13 cellular contexts compared by ENCODE assay signal in genomic region chr18:79355433-79356335, GRCh38. TPM values are rescaled to one million over a fixed set of nuclear protein-coding genes. Genes with fewer than 3 reads are reported as not detected.
DNase-seq lines count a peak whose midpoint lies in the region; ATAC-seq and TF ChIP-seq lines count a peak whose summit lies in the region.
"Had no signal": no experiment of that assay in that cellular context is flagged by ENCODE, and none has a peak within 500 bp of the region (broad histone marks: within the 10 kb centered on the region; RNA-seq: fewer than 3 reads in every experiment).

No MANE protein-coding gene starts in this region.

- no peaks in the 10 kb centered on the region for H3K27me3 ChIP-seq in uterus

- no peaks in the 10 kb centered on the region for H3K9me3 ChIP-seq in uterus

- no peak overlapping the region for H3K27ac ChIP-seq in uterus
- H3K27ac ChIP-seq: epithelial cell of prostate had no signal

- ATAC-seq in GM18907 (IDR thresholded peaks at IDR 0.05; ENCODE audit: unreplicated experiment) (peak; percentile 42), GM21619 (IDR thresholded peaks at IDR 0.05; ENCODE audit: unreplicated experiment) (peak; percentile 36), HG03175 (IDR thresholded peaks at IDR 0.05; ENCODE audit: unreplicated experiment) (peak; percentile 28)
- no peak for ATAC-seq in naive thymus-derived CD8-positive, alpha-beta T cell
- ATAC-seq: GM23338 had no signal

- no peak for TF ChIP-seq CTCF in uterus (IDR thresholded peaks at IDR 0.05)

- peak overlapping the region in 1 of 10 donors; percentile 42 for H3K4me3 Mint-ChIP-seq in naive thymus-derived CD8-positive, alpha-beta T cell
- H3K4me3 Mint-ChIP-seq: activated T-cell treated with anti-CD3 and anti-CD28 coated beads, Interleukin-2, amount 50 U/mL, for 24 hours; CD8-positive, alpha-beta memory T cell; GM23338 had no signal

- H3K4me3 ChIP-seq in uterus = no peak overlapping the region
- H3K4me3 ChIP-seq: GM23338 had no signal

- peaks cover 0 to 57% (median 8%) of the 10 kb centered on the region in 3 donors for H3K36me3 Mint-ChIP-seq in naive thymus-derived CD8-positive, alpha-beta T cell

- H3K27ac Mint-ChIP-seq in naive thymus-derived CD8-positive, alpha-beta T cell = peak overlapping the region in 6 of 10 donors; percentile 8 to 84 (median 56)

- TF ChIP-seq POLR2A in uterus (IDR thresholded peaks at IDR 0.05) = no peak

- POLR2A ChIA-PET in naive thymus-derived CD8-positive, alpha-beta T cell (lab: Charles Lee) = no interaction called here

- H3K27me3 Mint-ChIP-seq in naive thymus-derived CD8-positive, alpha-beta T cell = no peaks in the 10 kb centered on the region
- H3K27me3 Mint-ChIP-seq: activated T-cell treated with anti-CD3 and anti-CD28 coated beads, Interleukin-2, amount 50 U/mL, for 24 hours; CD8-positive, alpha-beta memory T cell had no signal

- intact Hi-C loops in uterus (cut with DNase I; ENCODE audit: low total_unique reads) = no loop called here

- H3K9me3 Mint-ChIP-seq in naive thymus-derived CD8-positive, alpha-beta T cell = no peaks in the 10 kb centered on the region
- H3K9me3 Mint-ChIP-seq: activated T-cell treated with anti-CD3 and anti-CD28 coated beads, Interleukin-2, amount 50 U/mL, for 24 hours; CD8-positive, alpha-beta memory T cell; GM23338 had no signal

- no peaks in the 10 kb centered on the region for H3K36me3 ChIP-seq in uterus

- no peak for DNase-seq in naive thymus-derived CD8-positive, alpha-beta T cell
- DNase-seq in uterus (no peak), middle frontal gyrus (ENCODE audit: extremely low spot score, low spot score) (no peak), occipital lobe (lab: John Stamatoyannopoulos, UW) (no peak), NCI-H2227 treated with DMSO at 0.1 percent for 48 hours (lab: John Stamatoyannopoulos, UW) (no peak)
- DNase-seq: activated T-cell treated with anti-CD3 and anti-CD28 coated beads, Interleukin-2, amount 50 U/mL, for 24 hours; CD8-positive, alpha-beta memory T cell; NCI-H2081 had no signal

- H3K4me1 Mint-ChIP-seq in naive thymus-derived CD8-positive, alpha-beta T cell = peaks cover 0 to 2% (median 0%) of the 10 kb centered on the region in 4 donors
- H3K4me1 Mint-ChIP-seq: GM23338 had no signal

- no peaks in the 10 kb centered on the region for H3K4me1 ChIP-seq in uterus

RNA-seq across cellular contexts. Expression of gene NFATC1, which starts 40.0 kb away (rescaled TPM):
- total RNA-seq in naive thymus-derived CD8-positive, alpha-beta T cell = 10 to 100 TPM; 50.2 to 51.0 TPM
- 10 to 100 TPM; 12.7 to 34.9 (median 17.4) TPM for polyA plus RNA-seq in naive thymus-derived CD8-positive, alpha-beta T cell
- 10 to 100 TPM in 3 of 4 donors, 1 to 10 TPM in 1; 9.2 to 25.1 (median 14.6) TPM for total RNA-seq in uterus
- total RNA-seq in occipital lobe = 0.16 TPM

Comparison
In these comparisons a context has a peak if more than half of its experiments do, and no peak if none do; other contexts are left out.
1. ATAC-seq: peak in GM18907 (single experiment), GM21619 (single experiment) and HG03175 (single experiment); none in naive thymus-derived CD8-positive, alpha-beta T cell (0 of 2).